In the genomic region with DNA sequence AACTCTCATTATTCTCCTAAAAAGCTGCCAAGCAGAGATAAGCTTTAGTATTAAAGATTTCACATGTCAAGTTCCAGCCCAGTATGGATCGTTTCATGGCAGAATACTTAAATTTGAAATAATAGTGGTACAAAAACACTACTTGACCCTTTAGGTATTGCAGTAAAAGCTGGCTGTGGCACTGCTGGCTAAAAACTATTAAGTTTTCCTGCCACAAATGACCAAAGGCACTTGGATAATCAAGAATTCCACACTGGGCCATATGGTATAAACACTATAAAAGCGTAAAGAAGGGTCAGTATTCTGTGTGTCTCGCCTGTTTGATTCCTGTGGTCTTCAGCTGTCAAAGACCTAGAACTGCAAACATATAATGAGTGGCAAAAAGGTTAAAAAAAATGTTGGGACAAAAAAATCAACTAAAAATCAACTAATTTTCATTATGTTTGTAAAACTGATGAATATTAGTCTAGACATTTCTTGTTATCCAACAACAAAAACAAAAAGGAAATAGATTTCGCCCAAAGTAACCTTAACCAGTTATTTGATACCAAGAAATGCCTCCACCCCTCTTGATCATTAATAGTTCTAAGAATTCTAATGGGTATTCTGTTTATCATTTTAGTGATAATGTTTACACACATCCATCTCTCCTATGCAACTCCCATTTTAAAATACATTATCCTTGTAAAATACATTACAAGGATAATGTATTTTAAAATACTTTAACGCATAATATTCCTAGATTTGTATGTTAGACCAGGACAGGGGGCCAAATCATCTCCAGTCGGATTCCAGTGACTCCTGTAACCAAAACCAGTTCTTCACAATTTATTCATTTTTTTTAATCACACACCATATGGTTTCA, we compare ENCODE assay signal across 9 cellular contexts. TPM values are rescaled to one million over a fixed set of nuclear protein-coding genes. Genes with fewer than 3 reads are reported as not detected.
DNase-seq lines count a peak whose midpoint lies in the region; ATAC-seq and TF ChIP-seq lines count a peak whose summit lies in the region.
"Had no signal": no experiment of that assay in that cellular context is flagged by ENCODE, and none has a peak within 500 bp of the region (broad histone marks: within the 10 kb centered on the region; RNA-seq: fewer than 3 reads in every experiment).

No MANE protein-coding gene starts in this region.

- no peak overlapping the region for H3K9ac ChIP-seq in BLaER1

- H4K20me1 ChIP-seq in BLaER1: no peaks in the 10 kb centered on the region

- H3K4me3 ChIP-seq in BLaER1 (peak overlapping the region; percentile 91), MG63 (peak overlapping the region; percentile 71)

- no peak for DNase-seq in MG63
- no peak for DNase-seq in central memory CD8-positive, alpha-beta T cell (ENCODE audit: low spot score in 2 of 2)
- DNase-seq in nephron progenitor cell: no peak
- no peak for DNase-seq in NCI-H69 (lab: John Stamatoyannopoulos, UW)
- no peak for DNase-seq in islet precursor cell
- DNase-seq: activated CD4-positive, alpha-beta T cell treated with anti-CD3 and anti-CD28 coated beads, Interleukin-2, amount 50 U/mL, for 1 hour had no signal

- peak overlapping the region; percentile 91 for H3K4me2 ChIP-seq in BLaER1

- H3K27ac Mint-ChIP-seq in central memory CD8-positive, alpha-beta T cell (ENCODE audit: low read depth): peak overlapping the region; percentile 90
- H3K27ac Mint-ChIP-seq in nephron progenitor cell: no peak overlapping the region

- H3K27me3 ChIP-seq in BLaER1: no peaks in the 10 kb centered on the region
- H3K27me3 ChIP-seq in MG63: no peaks in the 10 kb centered on the region

- no peaks in the 10 kb centered on the region for H3K27me3 Mint-ChIP-seq in central memory CD8-positive, alpha-beta T cell
- no peaks in the 10 kb centered on the region for H3K27me3 Mint-ChIP-seq in nephron progenitor cell (ENCODE audit: low read depth, poor library complexity)

- no peaks in the 10 kb centered on the region for H3K9me3 Mint-ChIP-seq in central memory CD8-positive, alpha-beta T cell
- no peaks in the 10 kb centered on the region for H3K9me3 Mint-ChIP-seq in nephron progenitor cell

- H3K4me3 Mint-ChIP-seq in central memory CD8-positive, alpha-beta T cell: peak overlapping the region; percentile 87
- H3K4me3 Mint-ChIP-seq in nephron progenitor cell: peak overlapping the region; percentile 90

- H3K4me1 ChIP-seq in BLaER1: peaks cover 27% of the 10 kb centered on the region

- TF ChIP-seq CTCF in nephron progenitor cell (IDR thresholded peaks at IDR 0.05): no peak

- TF ChIP-seq POLR2A in GM18505 (IDR thresholded peaks at IDR 0.05; ENCODE audit: borderline replicate concordance, extremely low read depth, insufficient read depth, insufficient read length): no peak

- H3K36me3 ChIP-seq in BLaER1: no peaks in the 10 kb centered on the region
- no peaks in the 10 kb centered on the region for H3K36me3 ChIP-seq in MG63

- H3K4me1 Mint-ChIP-seq in central memory CD8-positive, alpha-beta T cell: peaks cover 13% of the 10 kb centered on the region
- H3K4me1 Mint-ChIP-seq in nephron progenitor cell: peaks cover 18% of the 10 kb centered on the region

- no peaks in the 10 kb centered on the region for H3K9me3 ChIP-seq in BLaER1
- no peaks in the 10 kb centered on the region for H3K9me3 ChIP-seq in MG63

- no peak for ATAC-seq in central memory CD8-positive, alpha-beta T cell (replicated peaks; ENCODE audit: extremely low read depth, poor library complexity, severe bottlenecking)
- ATAC-seq in GM18505 (IDR thresholded peaks at IDR 0.05; ENCODE audit: unreplicated experiment) (no peak), GM18907 (IDR thresholded peaks at IDR 0.05; ENCODE audit: unreplicated experiment) (no peak)

- peaks cover 12% of the 10 kb centered on the region for H3K36me3 Mint-ChIP-seq in central memory CD8-positive, alpha-beta T cell (ENCODE audit: insufficient read depth)
- no peaks in the 10 kb centered on the region for H3K36me3 Mint-ChIP-seq in nephron progenitor cell (ENCODE audit: low read depth)

- H3K27ac ChIP-seq in BLaER1: peak overlapping the region; percentile 93

RNA-seq across cellular contexts. Expression of gene CCDC71L, which starts 2.2 kb away (rescaled TPM):
- total RNA-seq in MG63 (2014; rRNA removed; shearing (Covaris generic); ENCODE audit: low replicate concordance): 11.0 and 16.5 TPM in 2 replicates
